In genomic region chr3:39234041-39234440, GRCh38 we compare ENCODE assay signal across 21 cellular contexts. TPM values are rescaled to one million over a fixed set of nuclear protein-coding genes. Genes with fewer than 3 reads are reported as not detected.
DNase-seq lines count a peak whose midpoint lies in the region; ATAC-seq and TF ChIP-seq lines count a peak whose summit lies in the region.
"Had no signal": no experiment of that assay in that cellular context is flagged by ENCODE, and none has a peak within 500 bp of the region (broad histone marks: within the 10 kb centered on the region; RNA-seq: fewer than 3 reads in every experiment).

No MANE protein-coding gene starts in this region.

- TF ChIP-seq CTCF in CD4-positive, alpha-beta T cell (IDR thresholded peaks at IDR 0.05) = no peak

- H3K9me3 Mint-ChIP-seq in T-helper 2 cell treated with Interferon-gamma antibody and Interleukin-4, amounts not matched to agents 5 μg/mL and 100 μg/mL, for 36 hours = no peaks in the 10 kb centered on the region
- H3K9me3 Mint-ChIP-seq in CD4-positive, alpha-beta memory T cell = no peaks in the 10 kb centered on the region
- H3K9me3 Mint-ChIP-seq in activated T-helper 1 cell treated with anti-CD3 and anti-CD28 coated beads, Interleukin-12 subunit alpha, Interleukin-12 subunit beta, Interleukin-2, Interleukin-4 antibody, amounts not matched to agents 30 ng/mL and 10 ng/mL and 1 ng/mL, durations not matched to agents 14 hours and 24 hours and 36 hours = no peaks in the 10 kb centered on the region
- H3K9me3 Mint-ChIP-seq in natural killer cell treated with Interleukin-12 subunit alpha and Interleukin-12 subunit beta and Interleukin-15 and Interleukin-18, amount 100 ng/mL, for 72 hours = no peaks in the 10 kb centered on the region
- H3K9me3 Mint-ChIP-seq in CD4-positive, alpha-beta T cell = no peaks in the 10 kb centered on the region

- POLR2A ChIA-PET in CD4-positive, alpha-beta memory T cell (lab: Charles Lee; ENCODE audit: partially characterized antibody) = interaction anchor here (1.3 kb wide), 1 partner anchor 46 kb away, joined by 4 read pairs; the partner anchor contains the start of gene CX3CR1
- POLR2A ChIA-PET in CD4-positive, alpha-beta T cell (lab: Charles Lee) = no interaction called here

- no peak overlapping the region for H3K4me3 ChIP-seq in CD4-positive, alpha-beta memory T cell (ENCODE audit: low read length in 2 of 2)

- H3K27me3 ChIP-seq in CD4-positive, alpha-beta memory T cell (ENCODE audit: insufficient read depth, low read length) = no peaks in the 10 kb centered on the region
- H3K27me3 ChIP-seq in CD4-positive, alpha-beta T cell (ENCODE audit: control insufficient read depth, insufficient read depth, low read length) = no peaks in the 10 kb centered on the region

- ATAC-seq in natural killer cell treated with Interleukin-12 subunit alpha and Interleukin-12 subunit beta and Interleukin-15 and Interleukin-18, amount 100 ng/mL, for 72 hours = no peak
- ATAC-seq in CD4-positive, alpha-beta T cell (ENCODE audit: poor library complexity) = no peak
- ATAC-seq: HepG2, PC-3 had no signal

- intact Hi-C loops in CD4-positive, alpha-beta memory T cell (cut with micrococcal nuclease) = no loop called here
- intact Hi-C loops in activated T-helper 1 cell treated with anti-CD3 and anti-CD28 coated beads, Interleukin-12 subunit alpha, Interleukin-12 subunit beta, Interleukin-2, Interleukin-4 antibody, amounts not matched to agents 30 ng/mL and 10 ng/mL and 1 ng/mL, durations not matched to agents 14 hours and 24 hours and 36 hours (cut with micrococcal nuclease) = loop anchor here (1.0 to 2.0 kb wide), 2 partner anchors 10 to 27 kb away; no protein-coding TSS in a partner anchor
- intact Hi-C loops in CD4-positive, alpha-beta T cell (cut with DNase I, micrococcal nuclease) = no loop called here

- peak overlapping the region; percentile 72 for H3K4me3 Mint-ChIP-seq in T-helper 2 cell treated with Interferon-gamma antibody and Interleukin-4, amounts not matched to agents 5 μg/mL and 100 μg/mL, for 36 hours
- peak overlapping the region in 2 of 8 donors; percentile 0 to 49 for H3K4me3 Mint-ChIP-seq in CD4-positive, alpha-beta memory T cell
- peak overlapping the region; percentile 6 for H3K4me3 Mint-ChIP-seq in activated T-helper 1 cell treated with anti-CD3 and anti-CD28 coated beads, Interleukin-12 subunit alpha, Interleukin-12 subunit beta, Interleukin-2, Interleukin-4 antibody, amounts not matched to agents 30 ng/mL and 10 ng/mL and 1 ng/mL, durations not matched to agents 14 hours and 24 hours and 36 hours
- H3K4me3 Mint-ChIP-seq in natural killer cell treated with Interleukin-12 subunit alpha and Interleukin-12 subunit beta and Interleukin-15 and Interleukin-18, amount 100 ng/mL, for 72 hours = peak overlapping the region; percentile 76
- H3K4me3 Mint-ChIP-seq in CD4-positive, alpha-beta T cell = no peak overlapping the region

- DNase-seq in T-helper 2 cell treated with Interferon-gamma antibody and Interleukin-4, amounts not matched to agents 5 μg/mL and 100 μg/mL, for 36 hours (ENCODE audit: low spot score) = no peak
- DNase-seq in T-helper 2 cell (no peak), DMS53 (lab: John Stamatoyannopoulos, UW) (no peak), NCI-H748 (lab: John Stamatoyannopoulos, UW; ENCODE audit: unreplicated experiment) (no peak)
- no peak for DNase-seq in CD4-positive, alpha-beta memory T cell
- no peak for DNase-seq in activated T-helper 1 cell treated with anti-CD3 and anti-CD28 coated beads, Interleukin-12 subunit alpha, Interleukin-12 subunit beta, Interleukin-2, Interleukin-4 antibody, amounts not matched to agents 30 ng/mL and 10 ng/mL and 1 ng/mL, durations not matched to agents 14 hours and 24 hours and 36 hours (ENCODE audit: low spot score)
- DNase-seq in natural killer cell treated with Interleukin-12 subunit alpha and Interleukin-12 subunit beta and Interleukin-15 and Interleukin-18, amount 100 ng/mL, for 72 hours (ENCODE audit: low spot score) = no peak
- DNase-seq in CD4-positive, alpha-beta T cell = no peak
- DNase-seq: 8988T, Calu3, EL, KBM-7, MV-4-11, NCI-H1417, NCI-H187 treated with DMSO at 0.1 percent for 48 hours, NCI-H2227 treated with DMSO at 0.1 percent for 48 hours, NCI-H510A treated with DMSO at 0.1 percent for 48 hours, PC-3, SHP77 treated with DMSO at 0.1 percent for 48 hours had no signal

- H3K4me1 ChIP-seq in CD4-positive, alpha-beta memory T cell (ENCODE audit: insufficient read depth, low read length) = peaks cover 21% of the 10 kb centered on the region

- peaks cover 23% of the 10 kb centered on the region for H3K4me1 Mint-ChIP-seq in T-helper 2 cell treated with Interferon-gamma antibody and Interleukin-4, amounts not matched to agents 5 μg/mL and 100 μg/mL, for 36 hours (ENCODE audit: low read depth)
- peaks cover 16 to 27% (median 19%) of the 10 kb centered on the region in 4 donors for H3K4me1 Mint-ChIP-seq in CD4-positive, alpha-beta memory T cell
- H3K4me1 Mint-ChIP-seq in activated T-helper 1 cell treated with anti-CD3 and anti-CD28 coated beads, Interleukin-12 subunit alpha, Interleukin-12 subunit beta, Interleukin-2, Interleukin-4 antibody, amounts not matched to agents 30 ng/mL and 10 ng/mL and 1 ng/mL, durations not matched to agents 14 hours and 24 hours and 36 hours (ENCODE audit: low read depth) = peaks cover 38% of the 10 kb centered on the region
- peaks cover 72 to 78% of the 10 kb centered on the region in 2 donors for H3K4me1 Mint-ChIP-seq in natural killer cell treated with Interleukin-12 subunit alpha and Interleukin-12 subunit beta and Interleukin-15 and Interleukin-18, amount 100 ng/mL, for 72 hours (ENCODE audit: low read depth in 2 of 2)
- H3K4me1 Mint-ChIP-seq in CD4-positive, alpha-beta T cell (ENCODE audit: low read depth) = peaks cover 13% of the 10 kb centered on the region

- CTCF ChIA-PET in CD4-positive, alpha-beta memory T cell (lab: Charles Lee; ENCODE audit: partially characterized antibody) = interaction anchor here (0.9 to 3.1 kb wide), 5 partner anchors 13 to 54 kb away, joined by 3 to 18 read pairs (median 4); no protein-coding TSS in a partner anchor
- CTCF ChIA-PET in CD4-positive, alpha-beta T cell (lab: Charles Lee) = interaction anchor here (1.2 to 2.3 kb wide), 2 partner anchors 10 to 54 kb away, joined by 3 to 5 read pairs; no protein-coding TSS in a partner anchor

- no peak overlapping the region for H3K27ac Mint-ChIP-seq in T-helper 2 cell treated with Interferon-gamma antibody and Interleukin-4, amounts not matched to agents 5 μg/mL and 100 μg/mL, for 36 hours
- peak overlapping the region in 4 of 7 donors; percentile 5 to 86 (median 74) for H3K27ac Mint-ChIP-seq in CD4-positive, alpha-beta memory T cell
- no peak overlapping the region for H3K27ac Mint-ChIP-seq in activated T-helper 1 cell treated with anti-CD3 and anti-CD28 coated beads, Interleukin-12 subunit alpha, Interleukin-12 subunit beta, Interleukin-2, Interleukin-4 antibody, amounts not matched to agents 30 ng/mL and 10 ng/mL and 1 ng/mL, durations not matched to agents 14 hours and 24 hours and 36 hours
- peak overlapping the region; percentile 65 to 85 for H3K27ac Mint-ChIP-seq in natural killer cell treated with Interleukin-12 subunit alpha and Interleukin-12 subunit beta and Interleukin-15 and Interleukin-18, amount 100 ng/mL, for 72 hours
- no peak overlapping the region for H3K27ac Mint-ChIP-seq in CD4-positive, alpha-beta T cell

- peak overlapping the region; percentile 17 for H3K27ac ChIP-seq in CD4-positive, alpha-beta memory T cell (ENCODE audit: low read depth, low read length)
- H3K27ac ChIP-seq in CD4-positive, alpha-beta T cell (ENCODE audit: low read depth, low read length) = no peak overlapping the region

- H3K36me3 ChIP-seq in CD4-positive, alpha-beta memory T cell (ENCODE audit: insufficient read depth, low read length) = no peaks in the 10 kb centered on the region

- H3K9me3 ChIP-seq in CD4-positive, alpha-beta memory T cell (ENCODE audit: control insufficient read depth in 1 of 2, low read length in 2 of 2) = no peaks in the 10 kb centered on the region
- no peaks in the 10 kb centered on the region for H3K9me3 ChIP-seq in CD4-positive, alpha-beta T cell (ENCODE audit: control insufficient read depth, low read length)

- peaks cover 58% of the 10 kb centered on the region for H3K27me3 Mint-ChIP-seq in T-helper 2 cell treated with Interferon-gamma antibody and Interleukin-4, amounts not matched to agents 5 μg/mL and 100 μg/mL, for 36 hours (ENCODE audit: low read depth)
- peaks cover 2 to 8% of the 10 kb centered on the region in 2 donors for H3K27me3 Mint-ChIP-seq in CD4-positive, alpha-beta memory T cell
- peaks cover 30% of the 10 kb centered on the region for H3K27me3 Mint-ChIP-seq in activated T-helper 1 cell treated with anti-CD3 and anti-CD28 coated beads, Interleukin-12 subunit alpha, Interleukin-12 subunit beta, Interleukin-2, Interleukin-4 antibody, amounts not matched to agents 30 ng/mL and 10 ng/mL and 1 ng/mL, durations not matched to agents 14 hours and 24 hours and 36 hours (ENCODE audit: insufficient read depth)
- no peaks in the 10 kb centered on the region for H3K27me3 Mint-ChIP-seq in natural killer cell treated with Interleukin-12 subunit alpha and Interleukin-12 subunit beta and Interleukin-15 and Interleukin-18, amount 100 ng/mL, for 72 hours
- H3K27me3 Mint-ChIP-seq in CD4-positive, alpha-beta T cell = peaks cover 28% of the 10 kb centered on the region

- no peaks in the 10 kb centered on the region for H3K36me3 Mint-ChIP-seq in T-helper 2 cell treated with Interferon-gamma antibody and Interleukin-4, amounts not matched to agents 5 μg/mL and 100 μg/mL, for 36 hours (ENCODE audit: low read depth)
- H3K36me3 Mint-ChIP-seq in CD4-positive, alpha-beta memory T cell = no peaks in the 10 kb centered on the region
- H3K36me3 Mint-ChIP-seq in activated T-helper 1 cell treated with anti-CD3 and anti-CD28 coated beads, Interleukin-12 subunit alpha, Interleukin-12 subunit beta, Interleukin-2, Interleukin-4 antibody, amounts not matched to agents 30 ng/mL and 10 ng/mL and 1 ng/mL, durations not matched to agents 14 hours and 24 hours and 36 hours (ENCODE audit: low read depth) = peaks cover 6% of the 10 kb centered on the region
- peaks cover 7% of the 10 kb centered on the region for H3K36me3 Mint-ChIP-seq in natural killer cell treated with Interleukin-12 subunit alpha and Interleukin-12 subunit beta and Interleukin-15 and Interleukin-18, amount 100 ng/mL, for 72 hours
- no peaks in the 10 kb centered on the region for H3K36me3 Mint-ChIP-seq in CD4-positive, alpha-beta T cell (ENCODE audit: low read depth)

RNA-seq across cellular contexts. Expression of gene XIRP1, which starts 41.6 kb away (rescaled TPM):
- not detected for total RNA-seq in CD4-positive, alpha-beta memory T cell
- under 1 TPM in 1 of 2 donors, not detected in 1; 0.03 TPM for polyA plus RNA-seq in CD4-positive, alpha-beta memory T cell
- 2.4 and 3.0 TPM in 2 replicates for total RNA-seq in activated T-helper 1 cell treated with anti-CD3 and anti-CD28 coated beads, Interleukin-12 subunit alpha, Interleukin-12 subunit beta, Interleukin-2, Interleukin-4 antibody, amounts not matched to agents 30 ng/mL and 10 ng/mL and 1 ng/mL, durations not matched to agents 14 hours and 24 hours and 36 hours
- under 1 TPM; 0.22 to 0.43 TPM for total RNA-seq in natural killer cell treated with Interleukin-12 subunit alpha and Interleukin-12 subunit beta and Interleukin-15 and Interleukin-18, amount 100 ng/mL, for 72 hours
- not detected for total RNA-seq in CD4-positive, alpha-beta T cell
- total RNA-seq: Calu3, HepG2, PC-3 had no signal
- polyA plus RNA-seq: AG04450, HepG2 had no signal

RNA-seq across cellular contexts. Expression of gene CX3CR1, which starts 45.8 kb away (rescaled TPM):
- total RNA-seq in CD4-positive, alpha-beta memory T cell = under 1 TPM; 0.29 to 0.33 TPM
- 1 to 10 TPM; 1.6 to 3.7 TPM for polyA plus RNA-seq in CD4-positive, alpha-beta memory T cell
- 0.44 and 0.64 TPM in 2 replicates for total RNA-seq in activated T-helper 1 cell treated with anti-CD3 and anti-CD28 coated beads, Interleukin-12 subunit alpha, Interleukin-12 subunit beta, Interleukin-2, Interleukin-4 antibody, amounts not matched to agents 30 ng/mL and 10 ng/mL and 1 ng/mL, durations not matched to agents 14 hours and 24 hours and 36 hours
- 10 to 100 TPM in 1 of 2 donors, 1 to 10 TPM in 1; 5.8 to 18.4 TPM for total RNA-seq in natural killer cell treated with Interleukin-12 subunit alpha and Interleukin-12 subunit beta and Interleukin-15 and Interleukin-18, amount 100 ng/mL, for 72 hours
- total RNA-seq in CD4-positive, alpha-beta T cell = under 1 TPM; 0.14 to 0.27 TPM
- total RNA-seq: Calu3, HepG2, PC-3 had no signal
- polyA plus RNA-seq: AG04450, HepG2 had no signal

Comparison
In these comparisons a context has a peak if more than half of its experiments do, and no peak if none do; other contexts are left out.
1. H3K27ac Mint-ChIP-seq: peak in CD4-positive, alpha-beta memory T cell (4 of 7) and natural killer cell treated with Interleukin-12 subunit alpha and Interleukin-12 subunit beta and Interleukin-15 and Interleukin-18, amount 100 ng/mL, for 72 hours (2 of 2); none in T-helper 2 cell treated with Interferon-gamma antibody and Interleukin-4, amounts not matched to agents 5 μg/mL and 100 μg/mL, for 36 hours (single experiment), activated T-helper 1 cell treated with anti-CD3 and anti-CD28 coated beads, Interleukin-12 subunit alpha, Interleukin-12 subunit beta, Interleukin-2, Interleukin-4 antibody, amounts not matched to agents 30 ng/mL and 10 ng/mL and 1 ng/mL, durations not matched to agents 14 hours and 24 hours and 36 hours (single experiment) and CD4-positive, alpha-beta T cell (single experiment).